In the genomic region with DNA sequence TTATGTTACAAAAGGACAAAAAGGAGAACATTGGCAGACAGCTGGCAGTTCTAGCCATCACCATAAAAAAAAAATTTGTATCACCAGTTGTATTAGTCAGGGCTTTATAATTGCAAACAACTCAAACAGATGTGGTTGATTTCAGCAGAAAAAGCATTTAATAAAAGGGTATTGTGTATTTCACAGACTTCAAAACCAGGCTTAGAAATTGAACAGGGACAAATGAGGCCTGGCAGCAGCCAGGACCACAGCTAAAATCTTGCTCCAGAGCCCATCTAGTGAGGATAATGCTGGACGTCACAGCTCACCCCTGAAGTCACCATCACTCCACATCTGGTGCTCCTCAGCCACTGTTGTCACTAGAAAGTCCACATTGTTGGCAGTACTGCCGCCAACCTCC, we compare ENCODE assay signal across 20 cellular contexts. TPM values are rescaled to one million over a fixed set of nuclear protein-coding genes. Genes with fewer than 3 reads are reported as not detected.
DNase-seq lines count a peak whose midpoint lies in the region; ATAC-seq and TF ChIP-seq lines count a peak whose summit lies in the region.
"Had no signal": no experiment of that assay in that cellular context is flagged by ENCODE, and none has a peak within 500 bp of the region (broad histone marks: within the 10 kb centered on the region; RNA-seq: fewer than 3 reads in every experiment).

No MANE protein-coding gene starts in this region.

- H3K23ac ChIP-seq in IMR-90 (ENCODE audit: low read depth, low read length): peak overlapping the region; percentile 78

- H3K56ac ChIP-seq in IMR-90 (ENCODE audit: extremely low read depth, insufficient read depth, low read length): no peak overlapping the region

- peaks cover 3% of the 10 kb centered on the region for H3K9me3 Mint-ChIP-seq in chondrocyte (ENCODE audit: low read depth)

- POLR2A ChIA-PET in IMR-90 (lab: Charles Lee; ENCODE audit: unreplicated experiment): no interaction called here

- peak overlapping the region; percentile 97; the same call in 1 of the 3 replicates for H2BK15ac ChIP-seq in IMR-90 (ENCODE audit: low read depth, low read length)

- H3K14ac ChIP-seq in IMR-90 (replicated peaks; ENCODE audit: low read depth, low read length): peak overlapping the region; percentile 79

- CTCF ChIA-PET in IMR-90 (lab: Yijun Ruan, JAX): interaction anchor here (0.5 to 2.9 kb wide), 4 partner anchors 10 to 179 kb away, joined by 3 to 7 read pairs (median 3); no protein-coding TSS in a partner anchor

- H2BK5ac ChIP-seq in IMR-90 (ENCODE audit: low read depth, low read length, poor library complexity, severe bottlenecking): peak overlapping the region; percentile 69

- no peak overlapping the region for H3K4me2 ChIP-seq in IMR-90 (ENCODE audit: low read depth, low read length)

- H3K27me3 ChIP-seq in IMR-90 (ENCODE audit: control insufficient read depth, insufficient read depth, low read length) (no peaks in the 10 kb centered on the region), esophagus (ENCODE audit: control insufficient read depth in 1 of 2, insufficient read depth in 2 of 2, low read length in 2 of 2) (no peaks in the 10 kb centered on the region), transverse colon (no peaks in the 10 kb centered on the region)

- no peak overlapping the region for H3K27ac Mint-ChIP-seq in chondrocyte (ENCODE audit: unreplicated experiment)
- H3K27ac Mint-ChIP-seq: activated CD8-positive, alpha-beta T cell treated with anti-CD3 and anti-CD28 coated beads for 36 hours; activated naive CD4-positive, alpha-beta T cell treated with anti-CD3 and anti-CD28 coated beads for 36 hours; CD4-positive, alpha-beta T cell had no signal

- H3K4me3 ChIP-seq in IMR-90 (ENCODE audit: insufficient read depth, low read depth, low read length): no peak overlapping the region
- H3K4me3 ChIP-seq in esophagus (ENCODE audit: low read depth in 1 of 2, low read length in 2 of 2): no peak overlapping the region
- no peak overlapping the region for H3K4me3 ChIP-seq in transverse colon
- H3K4me3 ChIP-seq: lung had no signal

- BruUV-seq in IMR-90 (replicated peaks; lab: Mats Ljungman, UMichigan): no TSS peak

- peaks cover 22% of the 10 kb centered on the region for H3K4me1 ChIP-seq in IMR-90 (ENCODE audit: control insufficient read depth, insufficient read depth, low read length)
- H3K4me1 ChIP-seq in esophagus (ENCODE audit: control insufficient read depth in 2 of 2, insufficient read depth in 2 of 2, low read length in 1 of 2): no peaks in the 10 kb centered on the region
- peaks cover under 1 to 29% (median 15%) of the 10 kb centered on the region in 4 donors for H3K4me1 ChIP-seq in transverse colon

- H4K8ac ChIP-seq in IMR-90 (ENCODE audit: low read depth in 2 of 2, low read length in 2 of 2): peak overlapping the region in 1 of 2 experiments; percentile 27; a peak in 3 of 4 replicates

- peak overlapping the region; percentile 73 for H2AFZ ChIP-seq in IMR-90 (replicated peaks; ENCODE audit: low read length, poor library complexity)

- H3K27me3 Mint-ChIP-seq in chondrocyte (ENCODE audit: low read depth): no peaks in the 10 kb centered on the region
- H3K27me3 Mint-ChIP-seq: CD4-positive, alpha-beta T cell had no signal

- H4K91ac ChIP-seq in IMR-90 (ENCODE audit: insufficient read depth, low read depth, low read length): peak overlapping the region; percentile 68

- peak overlapping the region; percentile 14 for H4K5ac ChIP-seq in IMR-90 (ENCODE audit: low read depth, low read length)

- peak overlapping the region; percentile 80 for H2BK120ac ChIP-seq in IMR-90 (ENCODE audit: low read depth, low read length)

- H3K79me1 ChIP-seq in IMR-90 (ENCODE audit: low read depth in 1 of 2, low read length in 2 of 2): peaks cover 0 to 41% of the 10 kb centered on the region in 2 experiments; a peak in 2 of 4 replicates

- TF ChIP-seq POLR2A in IMR-90 (IDR thresholded peaks at IDR 0.05; ENCODE audit: low read depth, low read length) (no peak), transverse colon (IDR thresholded peaks at IDR 0.05) (no peak)

- peak overlapping the region; percentile 92 for H3K18ac ChIP-seq in IMR-90 (ENCODE audit: low read depth, low read length)

- H3K4ac ChIP-seq in IMR-90 (ENCODE audit: low read depth, low read length): peak overlapping the region; percentile 85

- peak overlapping the region; percentile 90; the same call in 1 of the 2 replicates for H2AK5ac ChIP-seq in IMR-90 (ENCODE audit: low read depth, low read length)

- intact Hi-C loops in IMR-90 (cut with micrococcal nuclease) (no loop called here), transverse colon (cut with DNase I; ENCODE audit: low total_unique reads) (no loop called here)

- DNase-seq in IMR-90: peak; percentile 48
- peak; percentile 48 for DNase-seq in myocyte (ENCODE audit: low read depth)
- no peak for DNase-seq in transverse colon
- no peak for DNase-seq in chondrocyte (ENCODE audit: low spot score)
- DNase-seq: activated CD8-positive, alpha-beta T cell treated with anti-CD3 and anti-CD28 coated beads for 36 hours; activated naive CD4-positive, alpha-beta T cell treated with anti-CD3 and anti-CD28 coated beads for 36 hours; activated T-cell treated with anti-CD3 and anti-CD28 coated beads, Interleukin-2, amount 50 U/mL, for 4 hours; CD4-positive, alpha-beta T cell; central memory CD4-positive, alpha-beta T cell; GDM1; Karpas-422; kidney; NCI-H1694 treated with DMSO at 0.1 percent for 48 hours; NCI-H2227 treated with DMSO at 0.1 percent for 48 hours; NCI-H774; Right ventricle myocardium superior had no signal

- H3K4me3 Mint-ChIP-seq in chondrocyte (ENCODE audit: unreplicated experiment): no peak overlapping the region
- H3K4me3 Mint-ChIP-seq: activated CD8-positive, alpha-beta T cell treated with anti-CD3 and anti-CD28 coated beads for 36 hours; activated naive CD4-positive, alpha-beta T cell treated with anti-CD3 and anti-CD28 coated beads for 36 hours; activated T-cell treated with anti-CD3 and anti-CD28 coated beads, Interleukin-2, amount 50 U/mL, for 4 hours; CD4-positive, alpha-beta T cell had no signal

- dilution Hi-C loops in IMR-90 (cut with HindIII; ENCODE audit: low sequenced_read_pairs, unreplicated experiment): no loop called here

- TF ChIP-seq RAD21 in IMR-90 (IDR thresholded peaks at IDR 0.05; ENCODE audit: low read length): no peak

- peak overlapping the region; percentile 47; the same call in 1 of the 2 replicates for H3K27ac ChIP-seq in IMR-90 (ENCODE audit: insufficient read depth, low read length)
- peak overlapping the region; percentile 10 to 14 for H3K27ac ChIP-seq in esophagus (ENCODE audit: low read depth in 2 of 2, low read length in 1 of 2)
- peak overlapping the region; percentile 8 to 84 (median 34) for H3K27ac ChIP-seq in transverse colon

- peaks cover 31% of the 10 kb centered on the region for H3K9me1 ChIP-seq in IMR-90 (ENCODE audit: insufficient read depth, low read length)

- no peaks in the 10 kb centered on the region for H4K20me1 ChIP-seq in IMR-90 (ENCODE audit: insufficient read depth, low read length)

- no peak overlapping the region for H3K9ac ChIP-seq in IMR-90 (ENCODE audit: low read depth, low read length)

- TF ChIP-seq EP300 in transverse colon (IDR thresholded peaks at IDR 0.05; ENCODE audit: low read depth): no peak

- H3K36me3 ChIP-seq in IMR-90 (ENCODE audit: control insufficient read depth, insufficient read depth, low read length): no peaks in the 10 kb centered on the region
- H3K36me3 ChIP-seq in esophagus (ENCODE audit: control insufficient read depth in 2 of 2, insufficient read depth in 2 of 2, low read length in 1 of 2): no peaks in the 10 kb centered on the region
- H3K36me3 ChIP-seq in transverse colon: no peaks in the 10 kb centered on the region

- 13% methylated on average over 1 of the region's 2 CpGs; no CpG with 5 or more reads in 1 of the 2 experiments for WGBS in IMR-90 (ENCODE audit: extremely low coverage in 2 of 2, insufficient read length in 1 of 2), 2 experiments
- WGBS in esophagus, 2 donors: 64% methylated on average over 2 of the region's 2 CpGs
- WGBS in transverse colon (ENCODE audit: low coverage in 1 of 2), 2 donors: 80% methylated on average over 2 of the region's 2 CpGs; no CpG with 5 or more reads in 1 of the 2 donors

- no peak for TF ChIP-seq CTCF in IMR-90 (conservative IDR thresholded peaks at IDR 0.05; ENCODE audit: low read depth, low read length)
- TF ChIP-seq CTCF in transverse colon (IDR thresholded peaks at IDR 0.05): no peak
- no peak for TF ChIP-seq CTCF in chondrocyte (IDR thresholded peaks at IDR 0.05)

- no peaks in the 10 kb centered on the region for H3K36me3 Mint-ChIP-seq in chondrocyte (ENCODE audit: low read depth)

- H3K9me3 ChIP-seq in IMR-90 (ENCODE audit: control insufficient read depth, insufficient read depth, low read length) (no peaks in the 10 kb centered on the region), esophagus (ENCODE audit: control insufficient read depth in 2 of 2, insufficient read depth in 1 of 2, low read depth in 1 of 2, low read length in 1 of 2) (no peaks in the 10 kb centered on the region), transverse colon (no peaks in the 10 kb centered on the region)

- ATAC-seq in IMR-90 (ENCODE audit: low read depth) (no peak), GM21717 (IDR thresholded peaks at IDR 0.05; ENCODE audit: unreplicated experiment) (no peak)
- ATAC-seq in activated CD4-positive, CD25-positive, alpha-beta regulatory T cell treated with anti-CD3 and anti-CD28 coated beads, Interleukin-2, amount 50 U/mL, for 24 hours: no peak
- ATAC-seq: activated CD8-positive, alpha-beta T cell treated with anti-CD3 and anti-CD28 coated beads for 36 hours; activated T-cell treated with anti-CD3 and anti-CD28 coated beads, Interleukin-2, amount 50 U/mL, for 4 hours had no signal

- H2BK20ac ChIP-seq in IMR-90 (ENCODE audit: low read depth, low read length): peak overlapping the region; percentile 74

- peak overlapping the region; percentile 67 for H2AK9ac ChIP-seq in IMR-90 (replicated peaks; ENCODE audit: low read depth, low read length, poor library complexity)

- H3K4me1 Mint-ChIP-seq in chondrocyte (ENCODE audit: low read depth): peaks cover 73% of the 10 kb centered on the region

- in situ Hi-C loops in IMR-90 (cut with MboI; ENCODE audit: low sequenced_read_pairs): no loop called here
- in situ Hi-C loops in transverse colon (cut with MboI; ENCODE audit: low pct_ligation_motif_present in 1 of 4, low pct_unique_long_range_greater_than_20kb in 1 of 4, low sequenced_read_pairs in 3 of 4): no loop called here

TF ChIP-seq in IMR-90, 13 proteins besides CTCF, POLR2A, EP300 and RAD21 (continues in another document):
- TF ChIP-seq RCOR1 (IDR thresholded peaks at IDR 0.05; ENCODE audit: insufficient replicate concordance, low read length): no peak
- TF ChIP-seq MXI1 (IDR thresholded peaks at IDR 0.05; ENCODE audit: borderline replicate concordance, low read depth, low read length): no peak
- no peak for TF ChIP-seq MAZ (IDR thresholded peaks at IDR 0.05; ENCODE audit: borderline replicate concordance, low read depth, low read length)

RNA-seq across cellular contexts. Expression of gene CALD1, which starts 52.9 kb away (rescaled TPM):
- total RNA-seq in IMR-90 (2012; rRNA removed): 487 and 532 TPM in 2 replicates
- 375 and 382 TPM in 2 replicates for polyA plus RNA-seq in IMR-90 (2012; rRNA removed)
- polyA plus RNA-seq in IMR-90 (2012; cell fraction: cytosol; rRNA removed): 140 and 308 TPM in 2 replicates
- 114 and 384 TPM in 2 replicates for polyA plus RNA-seq in IMR-90 (2012; cell fraction: nucleus; rRNA removed; ENCODE audit: low replicate concordance)
- 100 to 1,000 TPM in 1 of 2 donors, 10 to 100 TPM in 1; 93.4 to 128 TPM for polyA plus RNA-seq in esophagus
- total RNA-seq in myocyte: 202 and 228 TPM in 2 replicates
- polyA plus RNA-seq in myocyte (2012): 947 TPM
- 100 to 1,000 TPM; 162 to 401 (median 226) TPM for total RNA-seq in transverse colon
- total RNA-seq in chondrocyte: 1,623 to 1,979 TPM (median 1,941 TPM) in 3 replicates

Comparison
In these comparisons a context has a peak if more than half of its experiments do, and no peak if none do; other contexts are left out.
1. DNase-seq: peak in IMR-90 (single experiment) and myocyte (single experiment); none in transverse colon (single experiment) and chondrocyte (single experiment).
2. Peak in every context shown above with its lines, with median percentiles within 50 percentile points of each other: H3K27ac ChIP-seq.